ENCODE assay signal across 9 cellular contexts in genomic region chr13:30446122-30446500, GRCh38. TPM values are rescaled to one million over a fixed set of nuclear protein-coding genes. Genes with fewer than 3 reads are reported as not detected.
DNase-seq lines count a peak whose midpoint lies in the region; ATAC-seq and TF ChIP-seq lines count a peak whose summit lies in the region.
"Had no signal": no experiment of that assay in that cellular context is flagged by ENCODE, and none has a peak within 500 bp of the region (broad histone marks: within the 10 kb centered on the region; RNA-seq: fewer than 3 reads in every experiment).

No MANE protein-coding gene starts in this region.

- TF ChIP-seq CTCF in fibroblast of the aortic adventitia (IDR thresholded peaks at IDR 0.05; ENCODE audit: insufficient read depth, low read length) (no peak), psoas muscle (IDR thresholded peaks at IDR 0.05) (no peak)

- 3% methylated on average over 7 of the region's 7 CpGs for WGBS in HUES64
- WGBS in psoas muscle, 3 donors, result 17 to 27% (median 20%) methylated on average over 7 of the region's 7 CpGs

- H3K4me3 ChIP-seq in HUES64 (ENCODE audit: low read length) (peak overlapping the region; percentile 54), fibroblast of the aortic adventitia (ENCODE audit: low read depth, low read length) (peak overlapping the region; percentile 42), psoas muscle (peak overlapping the region; percentile 62)

- peak; percentile 2 for ATAC-seq in GM18511 (IDR thresholded peaks at IDR 0.05; ENCODE audit: unreplicated experiment)
- ATAC-seq in psoas muscle, result no peak
- ATAC-seq: T-helper 17 cell had no signal

- H3K27ac ChIP-seq in HUES64 (ENCODE audit: low read depth, low read length) (peak overlapping the region; percentile 82; the same call in 1 of the 2 replicates), psoas muscle (peak overlapping the region; percentile 85)

- peak overlapping the region; percentile 51 for H3K9ac ChIP-seq in HUES64 (ENCODE audit: low read depth, low read length)

- H3K4me1 ChIP-seq in HUES64 (ENCODE audit: insufficient read depth, low read length), result peaks cover 7% of the 10 kb centered on the region
- peaks cover 6% of the 10 kb centered on the region for H3K4me1 ChIP-seq in psoas muscle

- H3K36me3 ChIP-seq in HUES64 (ENCODE audit: insufficient read depth, low read length) (no peaks in the 10 kb centered on the region), psoas muscle (ENCODE audit: insufficient read depth in 1 of 2, low read depth in 1 of 2) (no peaks in the 10 kb centered on the region)

- no peak for DNase-seq in fibroblast of the aortic adventitia (ENCODE audit: low read depth)
- no peak for DNase-seq in psoas muscle
- DNase-seq in stimulated activated CD4-positive, alpha-beta T cell treated with anti-CD3 and anti-CD28 coated beads, Interleukin-2, amount 100 ng/mL, for 24 hours, result no peak
- DNase-seq in mucosa of gallbladder (ENCODE audit: low spot score), result no peak
- no peak for DNase-seq in DMS 273 treated with DMSO at 0.1 percent for 48 hours (lab: John Stamatoyannopoulos, UW)
- DNase-seq in hepatic stellate cell (ENCODE audit: low spot score), result no peak
- DNase-seq: T-helper 17 cell had no signal

- H3K9me3 ChIP-seq in HUES64 (ENCODE audit: insufficient read depth, low read depth, low read length) (no peaks in the 10 kb centered on the region), psoas muscle (no peaks in the 10 kb centered on the region)

- no peaks in the 10 kb centered on the region for H3K27me3 ChIP-seq in HUES64 (ENCODE audit: insufficient read depth, low read length)
- no peaks in the 10 kb centered on the region for H3K27me3 ChIP-seq in psoas muscle (ENCODE audit: insufficient read depth in 3 of 3, low read length in 2 of 3)

- intact Hi-C loops in psoas muscle (cut with DNase I), result loop anchor here (5.0 kb wide), 1 partner anchor 39 kb away; no protein-coding TSS in a partner anchor

RNA-seq across cellular contexts. Expression of gene HMGB1, which starts 19.6 kb away (rescaled TPM):
- polyA plus RNA-seq in HUES64 (2013, experiment 1 of 2), result 898 TPM
- 947 TPM for polyA plus RNA-seq in HUES64 (2013, experiment 2 of 2)
- total RNA-seq in fibroblast of the aortic adventitia (ENCODE audit: low replicate concordance) (319 and 407 TPM in 2 replicates), psoas muscle (100 to 1,000 TPM; 126 to 216 (median 187) TPM), mucosa of gallbladder (205 TPM)
- polyA plus RNA-seq in psoas muscle, result 100 to 1,000 TPM; 173 to 332 (median 295) TPM

RNA-seq across cellular contexts. Expression of gene UBE2L5, which starts 23.8 kb away (rescaled TPM):
- polyA plus RNA-seq in HUES64 (2013, experiment 1 of 2), result not detected
- not detected for polyA plus RNA-seq in HUES64 (2013, experiment 2 of 2)
- total RNA-seq in fibroblast of the aortic adventitia (ENCODE audit: low replicate concordance) (under 0.01 TPM in 1 of 2 replicates, not detected in the other), psoas muscle (not detected), mucosa of gallbladder (not detected)
- not detected for polyA plus RNA-seq in psoas muscle
- total RNA-seq: T-helper 17 cell had no signal
